Comparison of ENCODE assay signal across 8 cellular contexts in genomic region chr10:110067960-110068770, GRCh38.
DNase-seq lines count a peak whose midpoint lies in the region; ATAC-seq and TF ChIP-seq lines count a peak whose summit lies in the region.

No MANE protein-coding gene starts in this region.

- no peaks in the 10 kb centered on the region for H3K27me3 ChIP-seq in uterus
- no peaks in the 10 kb centered on the region for H3K27me3 ChIP-seq in WERI-Rb-1 (ENCODE audit: insufficient read depth, low read depth, severe bottlenecking)

- POLR2A ChIA-PET in activated CD8-positive, alpha-beta T cell treated with anti-CD3 and anti-CD28 coated beads, Interleukin-2, amount 10 ng/mL, durations not matched to agents 7 days and 5 days (lab: Charles Lee), result interaction anchor here (0.6 to 3.0 kb wide), 6 partner anchors 9 to 104 kb away, joined by 3 to 31 read pairs (median 5); partner anchors contain the start of gene ADD3

- H3K9me3 ChIP-seq in uterus (no peaks in the 10 kb centered on the region), WERI-Rb-1 (ENCODE audit: severe bottlenecking) (no peaks in the 10 kb centered on the region)

- H3K4me1 Mint-ChIP-seq in activated CD8-positive, alpha-beta T cell treated with anti-CD3 and anti-CD28 coated beads, Interleukin-2, amount 10 ng/mL, durations not matched to agents 7 days and 5 days (ENCODE audit: low read depth), result peaks cover 88% of the 10 kb centered on the region

- CTCF ChIA-PET in activated CD8-positive, alpha-beta T cell treated with anti-CD3 and anti-CD28 coated beads, Interleukin-2, amount 10 ng/mL, durations not matched to agents 7 days and 5 days (lab: Charles Lee), result interaction anchor here (0.7 to 2.7 kb wide), 12 partner anchors 8 to 184 kb away, joined by 3 to 11 read pairs (median 4); no protein-coding TSS in a partner anchor

- peak overlapping the region; percentile 34 to 47 for H3K27ac ChIP-seq in uterus
- H3K27ac ChIP-seq in WERI-Rb-1, result no peak overlapping the region

- peak; percentile 47 for ATAC-seq in GM21381 (IDR thresholded peaks at IDR 0.05; ENCODE audit: unreplicated experiment)
- ATAC-seq in HG03565 (IDR thresholded peaks at IDR 0.05; ENCODE audit: unreplicated experiment), result peak; percentile 30
- ATAC-seq in activated CD8-positive, alpha-beta T cell treated with anti-CD3 and anti-CD28 coated beads, Interleukin-2, amount 10 ng/mL, durations not matched to agents 7 days and 5 days, result peak; percentile 92

- H3K36me3 ChIP-seq in uterus (no peaks in the 10 kb centered on the region), WERI-Rb-1 (no peaks in the 10 kb centered on the region)

- H3K4me3 ChIP-seq in uterus (no peak overlapping the region), WERI-Rb-1 (ENCODE audit: low read depth, low read length) (no peak overlapping the region)

- intact Hi-C loops in uterus (cut with DNase I; ENCODE audit: low total_unique reads), result no loop called here

- DNase-seq in Daoy (ENCODE audit: low read depth) (peak; percentile 6), left kidney (ENCODE audit: low read depth, low spot score) (peak; percentile 10), uterus (no peak), WERI-Rb-1 (no peak), cortex of kidney (lab: John Stamatoyannopoulos, UW) (no peak)
- DNase-seq in activated CD8-positive, alpha-beta T cell treated with anti-CD3 and anti-CD28 coated beads, Interleukin-2, amount 10 ng/mL, durations not matched to agents 7 days and 5 days, result peak; percentile 84

- H3K9me3 Mint-ChIP-seq in activated CD8-positive, alpha-beta T cell treated with anti-CD3 and anti-CD28 coated beads, Interleukin-2, amount 10 ng/mL, durations not matched to agents 7 days and 5 days (ENCODE audit: insufficient read depth), result no peaks in the 10 kb centered on the region

- TF ChIP-seq POLR2A in uterus (IDR thresholded peaks at IDR 0.05), result no peak

- H3K27me3 Mint-ChIP-seq in activated CD8-positive, alpha-beta T cell treated with anti-CD3 and anti-CD28 coated beads, Interleukin-2, amount 10 ng/mL, durations not matched to agents 7 days and 5 days (ENCODE audit: low read depth), result no peaks in the 10 kb centered on the region

- H3K4me1 ChIP-seq in uterus, result no peaks in the 10 kb centered on the region

- TF ChIP-seq CTCF in uterus (IDR thresholded peaks at IDR 0.05), result no peak
- TF ChIP-seq CTCF in WERI-Rb-1 (IDR thresholded peaks at IDR 0.05; ENCODE audit: low read depth, low read length), result no peak

- H3K27ac Mint-ChIP-seq in activated CD8-positive, alpha-beta T cell treated with anti-CD3 and anti-CD28 coated beads, Interleukin-2, amount 10 ng/mL, durations not matched to agents 7 days and 5 days, result peak overlapping the region; percentile 92

- peak overlapping the region; percentile 64 for H3K4me3 Mint-ChIP-seq in activated CD8-positive, alpha-beta T cell treated with anti-CD3 and anti-CD28 coated beads, Interleukin-2, amount 10 ng/mL, durations not matched to agents 7 days and 5 days

- H3K36me3 Mint-ChIP-seq in activated CD8-positive, alpha-beta T cell treated with anti-CD3 and anti-CD28 coated beads, Interleukin-2, amount 10 ng/mL, durations not matched to agents 7 days and 5 days (ENCODE audit: low read depth), result peaks cover 16% of the 10 kb centered on the region

Comparison
In these comparisons a context has a peak if more than half of its experiments do, and no peak if none do; other contexts are left out.
1. DNase-seq: peak in Daoy (single experiment), activated CD8-positive, alpha-beta T cell treated with anti-CD3 and anti-CD28 coated beads, Interleukin-2, amount 10 ng/mL, durations not matched to agents 7 days and 5 days (single experiment) and left kidney (single experiment); none in uterus (0 of 2), WERI-Rb-1 (single experiment) and cortex of kidney (single experiment).
2. ATAC-seq: peak in every context shown above with its lines; median percentile 92 in activated CD8-positive, alpha-beta T cell treated with anti-CD3 and anti-CD28 coated beads, Interleukin-2, amount 10 ng/mL, durations not matched to agents 7 days and 5 days; 47 in GM21381; 30 in HG03565.